Comparison of ENCODE assay signal across 19 cellular contexts in the genomic region with DNA sequence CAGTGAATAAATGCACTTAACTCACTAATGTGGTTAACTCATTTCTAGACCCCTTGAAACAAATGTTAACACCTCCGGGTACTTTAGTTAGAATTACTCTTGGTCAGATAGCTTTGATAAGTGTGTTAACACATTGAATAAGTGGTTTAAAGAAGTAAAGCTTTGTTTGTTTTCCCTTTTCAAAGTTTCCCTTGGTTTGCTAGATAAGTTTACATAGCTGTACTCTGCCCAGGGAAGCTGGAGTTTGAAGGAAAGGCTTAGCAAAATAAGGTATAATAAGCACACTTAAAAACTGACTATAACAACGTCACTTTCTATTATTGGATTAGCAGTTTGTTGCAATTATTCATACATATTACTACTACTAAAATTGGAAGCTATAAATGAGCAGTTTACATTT.
DNase-seq lines count a peak whose midpoint lies in the region; ATAC-seq and TF ChIP-seq lines count a peak whose summit lies in the region.
"Had no signal": no experiment of that assay in that cellular context is flagged by ENCODE, and none has a peak within 500 bp of the region (broad histone marks: within the 10 kb centered on the region; RNA-seq: fewer than 3 reads in every experiment).

No MANE protein-coding gene starts in this region.

- H3K79me2 ChIP-seq in SU-DHL-6 (ENCODE audit: insufficient read depth, low read length): no peaks in the 10 kb centered on the region

- ATAC-seq in lower lobe of right lung (peak; percentile 41 to 65), GM21390 (IDR thresholded peaks at IDR 0.05; ENCODE audit: unreplicated experiment) (no peak)
- ATAC-seq: A549, GM23338 had no signal

- no peaks in the 10 kb centered on the region for H3K36me3 ChIP-seq in SU-DHL-6 (ENCODE audit: low read length)
- H3K36me3 ChIP-seq in lower lobe of right lung: no peaks in the 10 kb centered on the region
- no peaks in the 10 kb centered on the region for H3K36me3 ChIP-seq in mesenchymal stem cell (ENCODE audit: control insufficient read depth in 1 of 2, insufficient read depth in 2 of 2, low read depth in 1 of 2, low read length in 2 of 2)
- H3K36me3 ChIP-seq: BE2C; BLaER1 treated with 17β-estradiol and CSF1 and Interleukin-3, amounts not matched to agents 10 nM and 100 nM; HAP-1 had no signal

- H4K91ac ChIP-seq in mesenchymal stem cell (ENCODE audit: low read length): no peak overlapping the region

- H4K20me1 ChIP-seq in SU-DHL-6 (ENCODE audit: low read depth, low read length): no peaks in the 10 kb centered on the region
- H4K20me1 ChIP-seq: BLaER1 treated with 17β-estradiol and CSF1 and Interleukin-3, amounts not matched to agents 10 nM and 100 nM had no signal

- H3K4me1 ChIP-seq in lower lobe of right lung (no peaks in the 10 kb centered on the region), mesenchymal stem cell (ENCODE audit: control insufficient read depth, insufficient read depth, low read depth, low read length) (no peaks in the 10 kb centered on the region)
- H3K4me1 ChIP-seq: A549; BE2C; BLaER1 treated with 17β-estradiol and CSF1 and Interleukin-3, amounts not matched to agents 10 nM and 100 nM; HAP-1 had no signal

- H3K27me3 ChIP-seq in SU-DHL-6 (ENCODE audit: low read length) (no peaks in the 10 kb centered on the region), lower lobe of right lung (ENCODE audit: low read depth) (no peaks in the 10 kb centered on the region), mesenchymal stem cell (ENCODE audit: control insufficient read depth in 1 of 2, insufficient read depth in 1 of 2, low read length in 2 of 2) (no peaks in the 10 kb centered on the region)
- H3K27me3 ChIP-seq: BE2C; BLaER1 treated with 17β-estradiol and CSF1 and Interleukin-3, amounts not matched to agents 10 nM and 100 nM had no signal

- H3K27ac ChIP-seq in SU-DHL-6 (ENCODE audit: low read depth, low read length): no peak overlapping the region
- H3K27ac ChIP-seq in lower lobe of right lung: no peak overlapping the region
- no peak overlapping the region for H3K27ac ChIP-seq in mesenchymal stem cell (ENCODE audit: low read length, poor library complexity, severe bottlenecking)
- H3K27ac ChIP-seq: A549; BLaER1 treated with 17β-estradiol and CSF1 and Interleukin-3, amounts not matched to agents 10 nM and 100 nM had no signal

- H2AFZ ChIP-seq in SU-DHL-6 (ENCODE audit: low read depth, low read length, severe bottlenecking): peak overlapping the region; percentile 30
- H2AFZ ChIP-seq in mesenchymal stem cell (ENCODE audit: low read depth, low read length): no peak overlapping the region
- H2AFZ ChIP-seq: GM23338 had no signal

- no peaks in the 10 kb centered on the region for H3K79me1 ChIP-seq in mesenchymal stem cell (replicated peaks; ENCODE audit: low read length, poor library complexity, severe bottlenecking)

- H3K18ac ChIP-seq in mesenchymal stem cell (ENCODE audit: low read depth in 1 of 2, low read length in 2 of 2): no peak overlapping the region

- intact Hi-C loops in lower lobe of right lung (cut with DNase I): no loop called here

- H3K9ac ChIP-seq in SU-DHL-6 (ENCODE audit: low read length): no peak overlapping the region
- H3K9ac ChIP-seq in mesenchymal stem cell (ENCODE audit: low read length): no peak overlapping the region
- H3K9ac ChIP-seq: BLaER1 treated with 17β-estradiol and CSF1 and Interleukin-3, amounts not matched to agents 10 nM and 100 nM had no signal

- H3K4ac ChIP-seq in mesenchymal stem cell (ENCODE audit: low read depth in 1 of 2, low read length in 2 of 2): no peak overlapping the region

- H2BK15ac ChIP-seq in mesenchymal stem cell (ENCODE audit: low read depth, poor library complexity, severe bottlenecking): no peak overlapping the region

- no peak overlapping the region for H2BK5ac ChIP-seq in mesenchymal stem cell (ENCODE audit: low read depth, low read length, poor library complexity, severe bottlenecking)

- H3K23ac ChIP-seq in mesenchymal stem cell (ENCODE audit: low read length in 2 of 2): no peak overlapping the region

- H2BK120ac ChIP-seq in mesenchymal stem cell (ENCODE audit: low read depth, low read length): no peak overlapping the region

- WGBS in mesenchymal stem cell: no CpG with 5 or more reads among the region's 2 CpGs

- no peak overlapping the region for H3K4me3 ChIP-seq in SU-DHL-6 (ENCODE audit: insufficient read depth, low read length, poor library complexity, severe bottlenecking)
- H3K4me3 ChIP-seq in lower lobe of right lung: no peak overlapping the region
- no peak overlapping the region for H3K4me3 ChIP-seq in mesenchymal stem cell (ENCODE audit: insufficient read depth in 1 of 2, low read depth in 1 of 2, low read length in 2 of 2)
- H3K4me3 ChIP-seq: A549; BLaER1 treated with 17β-estradiol and CSF1 and Interleukin-3, amounts not matched to agents 10 nM and 100 nM; GM23338; HAP-1 had no signal

- no peak overlapping the region for H2BK12ac ChIP-seq in mesenchymal stem cell (ENCODE audit: low read length in 2 of 2)

- H3F3A ChIP-seq in SU-DHL-6 (ENCODE audit: insufficient read depth): no peaks in the 10 kb centered on the region

- DNase-seq in DMS53 treated with DMSO at 0.1 percent for 48 hours (lab: John Stamatoyannopoulos, UW; ENCODE audit: unreplicated experiment): peak; percentile 23
- DNase-seq in lower lobe of right lung: no peak
- DNase-seq in mesenchymal stem cell: no peak
- no peak for DNase-seq in NCI-H446 treated with DMSO at 0.1 percent for 48 hours (lab: John Stamatoyannopoulos, UW)
- no peak for DNase-seq in RPMI8226
- DNase-seq: 8988T; ACHN; AML-193; BE2C; CD4-positive, alpha-beta T cell; CD8-positive, alpha-beta memory T cell; DMS 273 treated with DMSO at 0.1 percent for 48 hours; DND-41 had no signal

- no peak overlapping the region for H3K4me2 ChIP-seq in SU-DHL-6 (ENCODE audit: low read depth, low read length, poor library complexity, severe bottlenecking)
- no peak overlapping the region for H3K4me2 ChIP-seq in mesenchymal stem cell (ENCODE audit: low read length, poor library complexity, severe bottlenecking)
- H3K4me2 ChIP-seq: A549; BLaER1 treated with 17β-estradiol and CSF1 and Interleukin-3, amounts not matched to agents 10 nM and 100 nM; GM23338 had no signal

- TF ChIP-seq CTCF in SU-DHL-6 (IDR thresholded peaks at IDR 0.05; ENCODE audit: insufficient read depth, low read length, poor library complexity, severe bottlenecking) (no peak), lower lobe of right lung (IDR thresholded peaks at IDR 0.05) (no peak)

- H4K8ac ChIP-seq in mesenchymal stem cell (ENCODE audit: low read length): no peak overlapping the region

- no peak overlapping the region for H2AK5ac ChIP-seq in mesenchymal stem cell (ENCODE audit: low read length, severe bottlenecking)

- no peaks in the 10 kb centered on the region for H3K9me2 ChIP-seq in SU-DHL-6 (replicated peaks; ENCODE audit: insufficient read depth, low read length)

- H3K9me3 ChIP-seq in SU-DHL-6 (ENCODE audit: insufficient read depth, low read length) (no peaks in the 10 kb centered on the region), lower lobe of right lung (no peaks in the 10 kb centered on the region), mesenchymal stem cell (ENCODE audit: control insufficient read depth, low read length) (no peaks in the 10 kb centered on the region)
- H3K9me3 ChIP-seq: A549; BE2C; BLaER1 treated with 17β-estradiol and CSF1 and Interleukin-3, amounts not matched to agents 10 nM and 100 nM; HAP-1 had no signal

- H3K14ac ChIP-seq in mesenchymal stem cell (ENCODE audit: low read length in 2 of 2): no peak overlapping the region
